ENCODE assay signal across 12 cellular contexts in the genomic region with DNA sequence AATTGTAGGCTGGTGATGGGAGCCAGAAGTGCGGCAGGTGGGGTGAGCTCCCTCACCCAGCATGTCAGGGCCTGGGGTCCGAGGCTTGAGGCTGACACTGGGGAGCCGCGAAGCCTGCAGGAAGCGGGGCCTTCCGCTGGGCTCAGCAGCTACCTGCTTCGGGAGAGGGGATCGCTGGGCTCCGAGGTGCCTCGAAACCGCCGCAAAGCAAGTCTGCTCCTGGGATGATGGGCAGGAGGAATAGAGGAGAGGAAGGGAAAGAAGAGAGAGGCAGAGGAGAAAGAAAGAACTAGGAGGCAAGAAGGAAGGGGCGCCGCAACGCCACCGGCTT. TPM values are rescaled to one million over a fixed set of nuclear protein-coding genes. Genes with fewer than 3 reads are reported as not detected.
DNase-seq lines count a peak whose midpoint lies in the region; ATAC-seq and TF ChIP-seq lines count a peak whose summit lies in the region.
"Had no signal": no experiment of that assay in that cellular context is flagged by ENCODE, and none has a peak within 500 bp of the region (broad histone marks: within the 10 kb centered on the region; RNA-seq: fewer than 3 reads in every experiment).

No MANE protein-coding gene starts in this region.

- no peak for TF ChIP-seq CTCF in CD8-positive, alpha-beta T cell (IDR thresholded peaks at IDR 0.05)
- TF ChIP-seq CTCF in HEK293 (tag by site-specific recombination; IDR thresholded peaks at IDR 0.05), result no peak
- TF ChIP-seq CTCF in brain (conservative IDR thresholded peaks at IDR 0.05), result no peak
- no peak for TF ChIP-seq CTCF in nephron progenitor cell (IDR thresholded peaks at IDR 0.05)
- no peak for TF ChIP-seq CTCF in body of pancreas (IDR thresholded peaks at IDR 0.05)

- peak overlapping the region; percentile 75 for H3K4me3 Mint-ChIP-seq in CD8-positive, alpha-beta T cell
- H3K4me3 Mint-ChIP-seq in brain, result peak overlapping the region; percentile 73 to 82 (median 76)
- peak overlapping the region; percentile 59 for H3K4me3 Mint-ChIP-seq in nephron progenitor cell

- intact Hi-C loops in CD8-positive, alpha-beta T cell (cut with DNase I, micrococcal nuclease), result no loop called here
- intact Hi-C loops in body of pancreas (cut with DNase I), result no loop called here

- CTCF ChIA-PET in CD8-positive, alpha-beta T cell (lab: Charles Lee), result interaction anchor here (1.2 kb wide), 1 partner anchor 21 kb away, joined by 5 read pairs; no protein-coding TSS in a partner anchor
- CTCF ChIA-PET in HEK293 (lab: Yijun Ruan, JAX), result interaction anchor here (0.6 to 1.5 kb wide), 3 partner anchors 19 to 186 kb away, joined by 5 to 6 read pairs (median 5); no protein-coding TSS in a partner anchor

- peaks cover 38% of the 10 kb centered on the region for H3K4me1 ChIP-seq in CD8-positive, alpha-beta T cell (ENCODE audit: insufficient read depth, low read length)
- H3K4me1 ChIP-seq in HEK293 (ENCODE audit: control insufficient read depth, insufficient read depth, low read length) (no peaks in the 10 kb centered on the region; the same call in 1 of the 2 replicates), body of pancreas (peaks cover 68% of the 10 kb centered on the region)

- POLR2A ChIA-PET in CD8-positive, alpha-beta T cell (lab: Charles Lee), result no interaction called here
- POLR2A ChIA-PET in HEK293 (lab: Yijun Ruan, JAX), result interaction anchor here (0.5 kb wide), 1 partner anchor 61 kb away, joined by 3 read pairs; no protein-coding TSS in a partner anchor

- no peak for ATAC-seq in CD8-positive, alpha-beta T cell
- no peak for ATAC-seq in body of pancreas

- no peak overlapping the region for H3K27ac Mint-ChIP-seq in CD8-positive, alpha-beta T cell
- no peak overlapping the region for H3K27ac Mint-ChIP-seq in brain
- H3K27ac Mint-ChIP-seq in nephron progenitor cell, result no peak overlapping the region

- peaks cover 51% of the 10 kb centered on the region for H3K27me3 Mint-ChIP-seq in CD8-positive, alpha-beta T cell (ENCODE audit: low read depth)
- H3K27me3 Mint-ChIP-seq in brain, result peaks cover 99% of the 10 kb centered on the region
- H3K27me3 Mint-ChIP-seq in nephron progenitor cell (ENCODE audit: low read depth, poor library complexity), result peaks cover 100% of the 10 kb centered on the region

- no peaks in the 10 kb centered on the region for H3K36me3 ChIP-seq in CD8-positive, alpha-beta T cell (ENCODE audit: insufficient read depth, low read length)
- no peaks in the 10 kb centered on the region for H3K36me3 ChIP-seq in HEK293 (ENCODE audit: control insufficient read depth in 2 of 2, insufficient read depth in 1 of 2, low read length in 2 of 2)
- H3K36me3 ChIP-seq in body of pancreas (replicated peaks in 1 of 2; ENCODE audit: insufficient read depth in 1 of 2, low read depth in 2 of 2), result no peaks in the 10 kb centered on the region
- H3K36me3 ChIP-seq: SJSA1 had no signal

- peak overlapping the region; percentile 33 for H3K4me3 ChIP-seq in CD8-positive, alpha-beta T cell (ENCODE audit: low read depth, low read length)
- H3K4me3 ChIP-seq in HEK293 (ENCODE audit: low read depth, low read length), result no peak overlapping the region
- no peak overlapping the region for H3K4me3 ChIP-seq in body of pancreas
- H3K4me3 ChIP-seq: SJSA1 had no signal

- no peaks in the 10 kb centered on the region for H3K9me3 ChIP-seq in CD8-positive, alpha-beta T cell (ENCODE audit: low read length)
- H3K9me3 ChIP-seq in HEK293 (ENCODE audit: control insufficient read depth, insufficient read depth, low read depth, low read length), result no peaks in the 10 kb centered on the region
- no peaks in the 10 kb centered on the region for H3K9me3 ChIP-seq in body of pancreas

- H3K9me3 Mint-ChIP-seq in CD8-positive, alpha-beta T cell, result no peaks in the 10 kb centered on the region
- peaks cover 0 to 9% (median 2%) of the 10 kb centered on the region in 5 experiments for H3K9me3 Mint-ChIP-seq in brain
- H3K9me3 Mint-ChIP-seq in nephron progenitor cell, result peaks cover 12% of the 10 kb centered on the region

- no peak for TF ChIP-seq POLR2A in body of pancreas (IDR thresholded peaks at IDR 0.05)

- 7 to 9% methylated on average over 16 of the region's 16 CpGs for WGBS in body of pancreas, 2 donors

- H3K4me1 Mint-ChIP-seq in CD8-positive, alpha-beta T cell (ENCODE audit: low read depth), result peaks cover 27% of the 10 kb centered on the region
- H3K4me1 Mint-ChIP-seq in brain (peaks cover 38% of the 10 kb centered on the region), nephron progenitor cell (peaks cover 23% of the 10 kb centered on the region)

- peaks cover 39% of the 10 kb centered on the region for H3K27me3 ChIP-seq in CD8-positive, alpha-beta T cell (ENCODE audit: insufficient read depth, low read length)
- peaks cover 4 to 74% of the 10 kb centered on the region in 2 donors for H3K27me3 ChIP-seq in body of pancreas

- no peak for DNase-seq in CD8-positive, alpha-beta T cell
- DNase-seq in nephron progenitor cell (peak; percentile 33), AG08395 (ENCODE audit: low spot score) (no peak), body of pancreas (no peak), T1000 (lab: John Stamatoyannopoulos, UW) (no peak)
- DNase-seq: aorta, hypothalamus, MM.1S had no signal

- no peak overlapping the region for H3K27ac ChIP-seq in CD8-positive, alpha-beta T cell (ENCODE audit: low read depth, low read length)
- no peak overlapping the region for H3K27ac ChIP-seq in HEK293 (ENCODE audit: extremely low read depth, low read depth, low read length)
- no peak overlapping the region for H3K27ac ChIP-seq in body of pancreas
- H3K27ac ChIP-seq: SJSA1, skin epidermis had no signal

- H3K36me3 Mint-ChIP-seq in CD8-positive, alpha-beta T cell, result no peaks in the 10 kb centered on the region
- H3K36me3 Mint-ChIP-seq in brain (no peaks in the 10 kb centered on the region), nephron progenitor cell (ENCODE audit: low read depth) (no peaks in the 10 kb centered on the region)

TF ChIP-seq in HEK293, 187 proteins besides CTCF, POLR2A, EP300 and RAD21 (continues in another document):
- no peak for TF ChIP-seq SALL2 (tag by site-specific recombination; IDR thresholded peaks at IDR 0.05; ENCODE audit: borderline replicate concordance)
- TF ChIP-seq ZSCAN16 (tag by site-specific recombination; IDR thresholded peaks at IDR 0.05), result no peak
- no peak for TF ChIP-seq ZNF133 (tag by site-specific recombination; IDR thresholded peaks at IDR 0.05)
- no peak for TF ChIP-seq ZNF174 (tag by site-specific recombination; IDR thresholded peaks at IDR 0.05)
- TF ChIP-seq, protein P1, sequence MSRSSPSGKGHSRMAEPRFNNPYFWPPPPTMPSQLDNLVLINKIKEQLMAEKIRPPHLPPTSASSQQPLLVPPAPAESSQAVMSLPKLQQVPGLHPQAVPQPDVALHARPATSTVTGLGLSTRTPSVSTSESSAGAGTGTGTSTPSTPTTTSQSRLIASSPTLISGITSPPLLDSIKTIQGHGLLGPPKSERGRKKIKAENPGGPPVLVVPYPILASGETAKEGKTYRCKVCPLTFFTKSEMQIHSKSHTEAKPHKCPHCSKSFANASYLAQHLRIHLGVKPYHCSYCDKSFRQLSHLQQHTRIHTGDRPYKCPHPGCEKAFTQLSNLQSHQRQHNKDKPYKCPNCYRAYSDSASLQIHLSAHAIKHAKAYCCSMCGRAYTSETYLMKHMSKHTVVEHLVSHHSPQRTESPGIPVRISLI (tag by site-specific recombination; IDR thresholded peaks at IDR 0.05), result no peak
- TF ChIP-seq, protein P2, sequence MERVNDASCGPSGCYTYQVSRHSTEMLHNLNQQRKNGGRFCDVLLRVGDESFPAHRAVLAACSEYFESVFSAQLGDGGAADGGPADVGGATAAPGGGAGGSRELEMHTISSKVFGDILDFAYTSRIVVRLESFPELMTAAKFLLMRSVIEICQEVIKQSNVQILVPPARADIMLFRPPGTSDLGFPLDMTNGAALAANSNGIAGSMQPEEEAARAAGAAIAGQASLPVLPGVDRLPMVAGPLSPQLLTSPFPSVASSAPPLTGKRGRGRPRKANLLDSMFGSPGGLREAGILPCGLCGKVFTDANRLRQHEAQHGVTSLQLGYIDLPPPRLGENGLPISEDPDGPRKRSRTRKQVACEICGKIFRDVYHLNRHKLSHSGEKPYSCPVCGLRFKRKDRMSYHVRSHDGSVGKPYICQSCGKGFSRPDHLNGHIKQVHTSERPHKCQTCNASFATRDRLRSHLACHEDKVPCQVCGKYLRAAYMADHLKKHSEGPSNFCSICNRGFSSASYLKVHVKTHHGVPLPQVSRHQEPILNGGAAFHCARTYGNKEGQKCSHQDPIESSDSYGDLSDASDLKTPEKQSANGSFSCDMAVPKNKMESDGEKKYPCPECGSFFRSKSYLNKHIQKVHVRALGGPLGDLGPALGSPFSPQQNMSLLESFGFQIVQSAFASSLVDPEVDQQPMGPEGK (tag by site-specific recombination; IDR thresholded peaks at IDR 0.05), result no peak
- TF ChIP-seq, protein P3, sequence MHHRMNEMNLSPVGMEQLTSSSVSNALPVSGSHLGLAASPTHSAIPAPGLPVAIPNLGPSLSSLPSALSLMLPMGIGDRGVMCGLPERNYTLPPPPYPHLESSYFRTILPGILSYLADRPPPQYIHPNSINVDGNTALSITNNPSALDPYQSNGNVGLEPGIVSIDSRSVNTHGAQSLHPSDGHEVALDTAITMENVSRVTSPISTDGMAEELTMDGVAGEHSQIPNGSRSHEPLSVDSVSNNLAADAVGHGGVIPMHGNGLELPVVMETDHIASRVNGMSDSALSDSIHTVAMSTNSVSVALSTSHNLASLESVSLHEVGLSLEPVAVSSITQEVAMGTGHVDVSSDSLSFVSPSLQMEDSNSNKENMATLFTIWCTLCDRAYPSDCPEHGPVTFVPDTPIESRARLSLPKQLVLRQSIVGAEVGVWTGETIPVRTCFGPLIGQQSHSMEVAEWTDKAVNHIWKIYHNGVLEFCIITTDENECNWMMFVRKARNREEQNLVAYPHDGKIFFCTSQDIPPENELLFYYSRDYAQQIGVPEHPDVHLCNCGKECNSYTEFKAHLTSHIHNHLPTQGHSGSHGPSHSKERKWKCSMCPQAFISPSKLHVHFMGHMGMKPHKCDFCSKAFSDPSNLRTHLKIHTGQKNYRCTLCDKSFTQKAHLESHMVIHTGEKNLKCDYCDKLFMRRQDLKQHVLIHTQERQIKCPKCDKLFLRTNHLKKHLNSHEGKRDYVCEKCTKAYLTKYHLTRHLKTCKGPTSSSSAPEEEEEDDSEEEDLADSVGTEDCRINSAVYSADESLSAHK (tag by site-specific recombination; IDR thresholded peaks at IDR 0.05), result peak; percentile 99
- TF ChIP-seq ZNF660 (tag by site-specific recombination; IDR thresholded peaks at IDR 0.05), result no peak
- TF ChIP-seq ZNF223 (tag by site-specific recombination; IDR thresholded peaks at IDR 0.05), result 0 out of 2 replicates have a peak, but pooled peaks have one; percentile 28
- TF ChIP-seq ZNF324 (tag by site-specific recombination; IDR thresholded peaks at IDR 0.05), result no peak

RNA-seq across cellular contexts. Expression of a gene that starts 1.5 kb away (rescaled TPM):
- total RNA-seq in CD8-positive, alpha-beta T cell, result not detected
- polyA plus RNA-seq in brain (ENCODE audit: insufficient read depth, low read depth, low replicate concordance), result 0.17 TPM
- total RNA-seq in body of pancreas, result not detected
- total RNA-seq: aorta, SJSA1 had no signal
- polyA plus RNA-seq: aorta had no signal

RNA-seq across cellular contexts. Expression of a gene that starts 30.7 kb away (rescaled TPM):
- total RNA-seq in CD8-positive, alpha-beta T cell, result 10 to 100 TPM; 59.1 to 59.9 TPM
- 33.7 TPM for polyA plus RNA-seq in brain (ENCODE audit: insufficient read depth, low read depth, low replicate concordance)
- 10 to 100 TPM; 12.2 to 17.1 TPM for total RNA-seq in body of pancreas
